In genomic region chr5:80204808-80205614, GRCh38 we compare ENCODE assay signal across 1 cellular context.
TF ChIP-seq lines count a peak whose summit lies in the region.

No MANE protein-coding gene starts in this region.

TF ChIP-seq in K562, 482 proteins besides CTCF, POLR2A, EP300 and RAD21 (continued from another document and continues in another):
- TF ChIP-seq SMAD4 (CRISPR knock-in tag; conservative IDR thresholded peaks at IDR 0.05) (peak; percentile 97), PRMT5 (CRISPR knock-in tag; IDR thresholded peaks at IDR 0.05) (no peak), TFAP4 (CRISPR knock-in tag; IDR thresholded peaks at IDR 0.05; ENCODE audit: borderline replicate concordance) (peak; percentile 82), SIX5 (IDR thresholded peaks at IDR 0.05; ENCODE audit: borderline replicate concordance in 1 of 2, insufficient read depth in 1 of 2, low read depth in 1 of 2, low read length in 2 of 2) (no peak), NKRF (IDR thresholded peaks at IDR 0.05; ENCODE audit: borderline replicate concordance) (no peak), CC2D1A (IDR thresholded peaks at IDR 0.05) (peak; percentile 93), CHAMP1 (IDR thresholded peaks at IDR 0.05) (peak; percentile 88; the same call in 1 of the 2 replicates), TFAM (CRISPR knock-in tag; conservative IDR thresholded peaks at IDR 0.05) (no peak), ZNF699 (CRISPR knock-in tag; IDR thresholded peaks at IDR 0.05; ENCODE audit: insufficient replicate concordance) (no peak), ILF3 (IDR thresholded peaks at IDR 0.05; ENCODE audit: borderline replicate concordance) (no peak), RCOR1 (IDR thresholded peaks at IDR 0.05; ENCODE audit: borderline replicate concordance in 1 of 2, low read depth in 2 of 2, low read length in 2 of 2) (peak; percentile 94 to 97), KAT8 (IDR thresholded peaks at IDR 0.05; ENCODE audit: low read depth) (no peak), MTA2 (IDR thresholded peaks at IDR 0.05; ENCODE audit: low read depth) (peak; percentile 96), MTA3 (IDR thresholded peaks at IDR 0.05; ENCODE audit: borderline replicate concordance) (peak; percentile 94; the same call in 1 of the 2 replicates), NFYB (IDR thresholded peaks at IDR 0.05; ENCODE audit: extremely low read depth, insufficient read length) (no peak), ZNF785 (CRISPR knock-in tag; IDR thresholded peaks at IDR 0.05) (no peak), ZNF436 (CRISPR knock-in tag; IDR thresholded peaks at IDR 0.05) (no peak), PBX2 (CRISPR knock-in tag; IDR thresholded peaks at IDR 0.05; ENCODE audit: low read depth) (no peak), PBX2 (tag; conservative IDR thresholded peaks at IDR 0.05; ENCODE audit: low read depth) (peak; percentile 71), DMBX1 (CRISPR knock-in tag; IDR thresholded peaks at IDR 0.05; ENCODE audit: borderline replicate concordance) (peak; percentile 82), CBX8 (IDR thresholded peaks at IDR 0.05; ENCODE audit: borderline replicate concordance, extremely low read depth, low read depth, low read length, poor library complexity, severe bottlenecking) (no peak), CREBBP (IDR thresholded peaks at IDR 0.05; ENCODE audit: low read depth, low read length) (no peak), ZNF740 (CRISPR knock-in tag; IDR thresholded peaks at IDR 0.05) (no peak), ZNF740 (tag; IDR thresholded peaks at IDR 0.05) (no peak), POLR2G (IDR thresholded peaks at IDR 0.05; ENCODE audit: low read depth, low read length) (no peak), PCBP1 (IDR thresholded peaks at IDR 0.05; ENCODE audit: low read depth, low read length, poor library complexity, severe bottlenecking) (no peak), ZBTB43 (CRISPR knock-in tag; IDR thresholded peaks at IDR 0.05) (no peak), CBX1 (IDR thresholded peaks at IDR 0.05; ENCODE audit: low read depth) (0 out of 2 replicates have a peak, but pooled peaks have one; percentile 34), MCM7 (IDR thresholded peaks at IDR 0.05) (no peak), ZNF24 (IDR thresholded peaks at IDR 0.05) (no peak; the same call in 1 of the 2 replicates), ZC3H11A (IDR thresholded peaks at IDR 0.05; ENCODE audit: low read depth, low read length) (no peak), ZNF41 (CRISPR knock-in tag; conservative IDR thresholded peaks at IDR 0.05) (0 out of 2 replicates have a peak, but pooled peaks have one; percentile 57), ZNF134 (CRISPR knock-in tag; conservative IDR thresholded peaks at IDR 0.05) (peak; percentile 43; the same call in 1 of the 2 replicates), MCM2 (IDR thresholded peaks at IDR 0.05; ENCODE audit: low read depth) (no peak), CHCHD3 (CRISPR knock-in tag; IDR thresholded peaks at IDR 0.05) (no peak), MYC (IDR thresholded peaks at IDR 0.05; ENCODE audit: low read depth, low read length) (peak; percentile 70), MYC (CRISPR knock-in tag; IDR thresholded peaks at IDR 0.05; ENCODE audit: borderline replicate concordance, low read depth) (no peak), VEZF1 (CRISPR knock-in tag; IDR thresholded peaks at IDR 0.05) (peak; percentile 66), MNT (conservative IDR thresholded peaks at IDR 0.05) (peak; percentile 33 to 82; a peak in 2 of 4 replicates), STAT6 (CRISPR knock-in tag; IDR thresholded peaks at IDR 0.05) (no peak), FOXO4 (CRISPR knock-in tag; IDR thresholded peaks at IDR 0.05) (no peak), SRSF3 (IDR thresholded peaks at IDR 0.05; ENCODE audit: insufficient read depth, low read length) (no peak), YY1 (IDR thresholded peaks at IDR 0.05; ENCODE audit: borderline replicate concordance in 1 of 3, control insufficient read depth in 1 of 3, extremely low read depth in 1 of 3, insufficient read depth in 3 of 3, insufficient read length in 1 of 3, insufficient replicate concordance in 2 of 3, low read depth in 1 of 3, low read length in 2 of 3) (no peak), RBM22 (IDR thresholded peaks at IDR 0.05; ENCODE audit: low read depth, low read length, poor library complexity, severe bottlenecking) (no peak), SOX6 (IDR thresholded peaks at IDR 0.05) (peak; percentile 99), ZBTB1 (CRISPR knock-in tag; IDR thresholded peaks at IDR 0.05; ENCODE audit: borderline replicate concordance, low read depth) (no peak), U2AF1 (optimal IDR thresholded peaks at IDR 0.05; ENCODE audit: low read depth, low read length) (no peak), ZNF778 (CRISPR knock-in tag; IDR thresholded peaks at IDR 0.05) (no peak)
